Comparison of ENCODE assay signal across 15 cellular contexts in the genomic region with DNA sequence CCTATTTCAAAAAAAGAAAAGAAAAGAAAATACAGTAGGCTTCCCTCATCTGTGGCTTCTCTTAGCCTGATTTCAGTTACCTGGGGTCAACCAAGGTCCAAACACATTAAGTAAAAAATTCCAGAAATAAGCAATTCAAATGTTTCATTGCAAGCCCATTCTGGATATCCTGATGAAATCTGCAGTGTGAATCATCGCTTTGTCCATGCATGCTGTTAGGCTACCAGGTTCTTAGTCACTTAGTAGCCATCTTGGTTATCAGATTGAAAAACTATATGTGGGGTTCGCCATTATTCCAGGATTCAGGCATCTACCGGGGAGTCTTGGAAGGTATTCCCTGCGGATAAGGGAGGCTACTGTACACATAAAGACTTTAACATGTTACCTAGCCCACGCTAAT. TPM values are rescaled to one million over a fixed set of nuclear protein-coding genes. Genes with fewer than 3 reads are reported as not detected.
DNase-seq lines count a peak whose midpoint lies in the region; ATAC-seq and TF ChIP-seq lines count a peak whose summit lies in the region.
"Had no signal": no experiment of that assay in that cellular context is flagged by ENCODE, and none has a peak within 500 bp of the region (broad histone marks: within the 10 kb centered on the region; RNA-seq: fewer than 3 reads in every experiment).

No MANE protein-coding gene starts in this region.

- CTCF ChIA-PET in RWPE1 (lab: Yijun Ruan, JAX): interaction anchor here (0.6 to 0.7 kb wide), 2 partner anchors 158 to 762 kb away, joined by 3 to 5 read pairs; no protein-coding TSS in a partner anchor

- H3K4me3 ChIP-seq in left ventricle myocardium inferior: peak overlapping the region; percentile 97

- H3K9me3 ChIP-seq in left ventricle myocardium inferior (replicated peaks): no peaks in the 10 kb centered on the region

- no peaks in the 10 kb centered on the region for H3K9me3 Mint-ChIP-seq in type B pancreatic cell
- H3K9me3 Mint-ChIP-seq: activated CD4-positive, alpha-beta T cell treated with anti-CD3 and anti-CD28 coated beads, Interleukin-2, amount 10 ng/mL, durations not matched to agents 24 days and 14 days had no signal

- intact Hi-C loops in left ventricle myocardium inferior (cut with micrococcal nuclease) (no loop called here), left cardiac atrium (cut with DNase I) (no loop called here)

- H3K27ac ChIP-seq in left ventricle myocardium inferior (replicated peaks) (no peak overlapping the region), RWPE1 (no peak overlapping the region), caudate nucleus (ENCODE audit: low read depth, low read length) (no peak overlapping the region)

- peak overlapping the region; percentile 54 for H3K4me3 Mint-ChIP-seq in type B pancreatic cell

- H3K27me3 Mint-ChIP-seq in type B pancreatic cell: peaks cover 4% of the 10 kb centered on the region

- TF ChIP-seq CTCF in left ventricle myocardium inferior (IDR thresholded peaks at IDR 0.05; ENCODE audit: borderline replicate concordance) (no peak), RWPE1 (conservative IDR thresholded peaks at IDR 0.05; ENCODE audit: low read depth) (no peak), type B pancreatic cell (conservative IDR thresholded peaks at IDR 0.05) (no peak)

- peaks cover 46% of the 10 kb centered on the region for H3K4me1 ChIP-seq in left ventricle myocardium inferior

- no peak overlapping the region for H3K27ac Mint-ChIP-seq in type B pancreatic cell

- peaks cover 13% of the 10 kb centered on the region for H3K4me1 Mint-ChIP-seq in type B pancreatic cell (ENCODE audit: unreplicated experiment)

- POLR2A ChIA-PET in RWPE1 (lab: Yijun Ruan, JAX; ENCODE audit: low non-redundant PET): no interaction called here

- H3K36me3 Mint-ChIP-seq in type B pancreatic cell: no peaks in the 10 kb centered on the region

- no peaks in the 10 kb centered on the region for H3K27me3 ChIP-seq in left ventricle myocardium inferior (ENCODE audit: low read depth)

- ATAC-seq in left cardiac atrium: no peak

- H3K36me3 ChIP-seq in left ventricle myocardium inferior: no peaks in the 10 kb centered on the region

- DNase-seq in left ventricle myocardium inferior (no peak), left cardiac atrium (no peak), RWPE1 (ENCODE audit: low spot score) (peak; percentile 77), fibroblast of peridontal ligament (ENCODE audit: extremely low read depth) (peak; percentile 24), type B pancreatic cell (ENCODE audit: extremely low spot score, unreplicated experiment) (no peak), 8988T (no peak), caudate nucleus (lab: John Stamatoyannopoulos, UW) (no peak), NCI-H446 treated with DMSO at 0.1 percent for 48 hours (lab: John Stamatoyannopoulos, UW) (no peak)
- DNase-seq: activated CD4-positive, alpha-beta T cell treated with anti-CD3 and anti-CD28 coated beads, Interleukin-2, amount 10 ng/mL, durations not matched to agents 24 days and 14 days; central memory CD4-positive, alpha-beta T cell; COR-L47; glutamatergic neuron; NCI-H2081 treated with DMSO at 0.1 percent for 48 hours; SHP77; stimulated activated CD4-positive, alpha-beta T cell treated with anti-CD3 and anti-CD28 coated beads, Interleukin-12 subunit alpha, Interleukin-12 subunit beta, amount 100 ng/mL, for 4 hours had no signal

RNA-seq across cellular contexts. Expression of gene FAM204A, which starts 1.0 kb away (rescaled TPM):
- total RNA-seq in left ventricle myocardium inferior (58.9 TPM), left cardiac atrium (10 to 100 TPM; 46.5 to 60.6 TPM), type B pancreatic cell (ENCODE audit: low replicate concordance) (57.8 and 58.0 TPM in 2 replicates)

Comparison
In these comparisons a context has a peak if more than half of its experiments do, and no peak if none do; other contexts are left out.
1. DNase-seq: peak in RWPE1 (single experiment) and fibroblast of peridontal ligament (single experiment); none in left ventricle myocardium inferior (single experiment), left cardiac atrium (single experiment), type B pancreatic cell (single experiment), 8988T (single experiment), caudate nucleus (0 of 61) and NCI-H446 treated with DMSO at 0.1 percent for 48 hours (single experiment).